29 cellular contexts compared by ENCODE assay signal in genomic region chr15:27256446-27256845, GRCh38.
"Had no signal": no experiment of that assay in that cellular context is flagged by ENCODE, and none has a peak within 500 bp of the region (broad histone marks: within the 10 kb centered on the region; RNA-seq: fewer than 3 reads in every experiment).

No MANE protein-coding gene starts in this region.

- H3K4me3 ChIP-seq: stomach, suprapubic skin, testis, thoracic aorta, thyroid gland, tibial artery, tibial nerve, transverse colon, upper lobe of left lung, upper lobe of right lung, uterus, vagina had no signal

- H3K36me3 ChIP-seq: stomach, suprapubic skin, thoracic aorta, thyroid gland, tibial artery, tibial nerve, transverse colon, upper lobe of left lung, upper lobe of right lung, uterus, vagina had no signal

- H3K27me3 ChIP-seq: stomach, suprapubic skin, testis, thyroid gland, tibial artery, tibial nerve, transverse colon, upper lobe of left lung, upper lobe of right lung, vagina had no signal

- H3K4me1 ChIP-seq: stomach, suprapubic skin, testis, thyroid gland, tibial artery, tibial nerve, transverse colon, upper lobe of left lung, upper lobe of right lung, uterus, vagina had no signal

- H3K9me3 ChIP-seq: suprapubic skin, testis, thoracic aorta, thyroid gland, tibial artery, tibial nerve, transverse colon, upper lobe of left lung, upper lobe of right lung, uterus, vagina had no signal

- H3K4me1 Mint-ChIP-seq: stimulated activated effector memory CD8-positive, alpha-beta T cell treated with anti-CD3 and anti-CD28 coated beads, Interleukin-12 subunit alpha, Interleukin-12 subunit beta, amount 100 ng/mL, for 72 hours; stimulated activated memory B cell treated with anti-CD40 and anti-IgM and Interleukin-4, amounts not matched to agents 10 μg/mL and 1 μg/mL and 100 μg/mL, for 72 hours; stimulated activated naive B cell treated with anti-CD40 and anti-IgM and Interleukin-4, amounts not matched to agents 10 μg/mL and 1 μg/mL and 100 μg/mL, for 72 hours; stimulated activated naive CD8-positive, alpha-beta T cell treated with anti-CD3 and anti-CD28 coated beads, Interleukin-15, amount 100 ng/mL, for 72 hours had no signal

- DNase-seq: stimulated activated CD4-positive, alpha-beta T cell treated with anti-CD3 and anti-CD28 coated beads, Interleukin-2, amount 100 ng/mL, for 48 hours; stimulated activated CD4-positive, alpha-beta T cell treated with anti-CD3 and anti-CD28 coated beads, Interleukin-4, amount 100 ng/mL, for 1 hour; stimulated activated CD4-positive, alpha-beta T cell treated with anti-CD3 and anti-CD28 coated beads, Interleukin-4, amount 100 ng/mL, for 24 hours; stimulated activated CD4-positive, alpha-beta T cell treated with anti-CD3 and anti-CD28 coated beads, Interleukin-4, amount 100 ng/mL, for 4 hours; stimulated activated CD8-positive, alpha-beta memory T cell treated with anti-CD3 and anti-CD28 coated beads, Interleukin-4, amount 100 ng/mL, for 48 hours; stimulated activated naive B cell treated with anti-CD40 and anti-IgM and Interleukin-4, amounts not matched to agents 10 μg/mL and 1 μg/mL and 100 μg/mL, for 72 hours; stimulated activated naive CD4-positive, alpha-beta T cell; stimulated activated naive CD4-positive, alpha-beta T cell treated with Interleukin-2 at 50 U/mL for 16 hours; stimulated activated naive CD8-positive, alpha-beta T cell treated with anti-CD3 and anti-CD28 coated beads, Interleukin-15, amount 100 ng/mL, for 72 hours; stimulated activated naive CD8-positive, alpha-beta T cell treated with anti-CD3 and anti-CD28 coated beads, Interleukin-15, Interleukin-2, amounts not matched to agents 100 U/mL and 50 U/mL, for 24 hours; stomach; substantia nigra; testis; thyroid gland; tibial artery; transverse colon; trophoblast cell; upper lobe of left lung; upper lobe of right lung; uterus had no signal

- H3K4me3 Mint-ChIP-seq: stimulated activated effector memory CD8-positive, alpha-beta T cell treated with anti-CD3 and anti-CD28 coated beads, Interleukin-12 subunit alpha, Interleukin-12 subunit beta, amount 100 ng/mL, for 72 hours; stimulated activated memory B cell treated with anti-CD40 and anti-IgM and Interleukin-4, amounts not matched to agents 10 μg/mL and 1 μg/mL and 100 μg/mL, for 72 hours; stimulated activated naive B cell treated with anti-CD40 and anti-IgM and Interleukin-4, amounts not matched to agents 10 μg/mL and 1 μg/mL and 100 μg/mL, for 72 hours; stimulated activated naive CD8-positive, alpha-beta T cell treated with anti-CD3 and anti-CD28 coated beads, Interleukin-15, amount 100 ng/mL, for 72 hours; stimulated activated naive CD8-positive, alpha-beta T cell treated with anti-CD3 and anti-CD28 coated beads, Interleukin-15, Interleukin-2, amounts not matched to agents 100 ng/mL and 50 ng/mL, for 24 hours; type B pancreatic cell had no signal

- H3K9me3 Mint-ChIP-seq: stimulated activated memory B cell treated with anti-CD40 and anti-IgM and Interleukin-4, amounts not matched to agents 10 μg/mL and 1 μg/mL and 100 μg/mL, for 72 hours; type B pancreatic cell had no signal

- ATAC-seq: stimulated activated effector memory CD8-positive, alpha-beta T cell treated with anti-CD3 and anti-CD28 coated beads, Interleukin-12 subunit alpha, Interleukin-12 subunit beta, amount 100 ng/mL, for 72 hours; stimulated activated memory B cell treated with anti-CD40 and anti-IgM and Interleukin-4, amounts not matched to agents 10 μg/mL and 1 μg/mL and 100 μg/mL, for 72 hours; stimulated activated naive B cell treated with anti-CD40 and anti-IgM and Interleukin-4, amounts not matched to agents 10 μg/mL and 1 μg/mL and 100 μg/mL, for 72 hours; stimulated activated naive CD8-positive, alpha-beta T cell treated with anti-CD3 and anti-CD28 coated beads, Interleukin-15, amount 100 ng/mL, for 72 hours; stimulated activated naive CD8-positive, alpha-beta T cell treated with anti-CD3 and anti-CD28 coated beads, Interleukin-15, Interleukin-2, amounts not matched to agents 100 U/mL and 50 U/mL, for 24 hours; upper lobe of right lung had no signal

- FAIRE-seq: urothelium cell line had no signal

- H3K27ac Mint-ChIP-seq: stimulated activated effector memory CD8-positive, alpha-beta T cell treated with anti-CD3 and anti-CD28 coated beads, Interleukin-12 subunit alpha, Interleukin-12 subunit beta, amount 100 ng/mL, for 72 hours; stimulated activated memory B cell treated with anti-CD40 and anti-IgM and Interleukin-4, amounts not matched to agents 10 μg/mL and 1 μg/mL and 100 μg/mL, for 72 hours; stimulated activated naive B cell treated with anti-CD40 and anti-IgM and Interleukin-4, amounts not matched to agents 10 μg/mL and 1 μg/mL and 100 μg/mL, for 72 hours; stimulated activated naive CD8-positive, alpha-beta T cell treated with anti-CD3 and anti-CD28 coated beads, Interleukin-15, amount 100 ng/mL, for 72 hours; stimulated activated naive CD8-positive, alpha-beta T cell treated with anti-CD3 and anti-CD28 coated beads, Interleukin-15, Interleukin-2, amounts not matched to agents 100 ng/mL and 50 ng/mL, for 24 hours; type B pancreatic cell had no signal

- H3K36me3 Mint-ChIP-seq: stimulated activated effector memory CD8-positive, alpha-beta T cell treated with anti-CD3 and anti-CD28 coated beads, Interleukin-12 subunit alpha, Interleukin-12 subunit beta, amount 100 ng/mL, for 72 hours; stimulated activated memory B cell treated with anti-CD40 and anti-IgM and Interleukin-4, amounts not matched to agents 10 μg/mL and 1 μg/mL and 100 μg/mL, for 72 hours; stimulated activated naive B cell treated with anti-CD40 and anti-IgM and Interleukin-4, amounts not matched to agents 10 μg/mL and 1 μg/mL and 100 μg/mL, for 72 hours; type B pancreatic cell had no signal

- H3K27me3 Mint-ChIP-seq: stimulated activated memory B cell treated with anti-CD40 and anti-IgM and Interleukin-4, amounts not matched to agents 10 μg/mL and 1 μg/mL and 100 μg/mL, for 72 hours; stimulated activated naive B cell treated with anti-CD40 and anti-IgM and Interleukin-4, amounts not matched to agents 10 μg/mL and 1 μg/mL and 100 μg/mL, for 72 hours; stimulated activated naive CD8-positive, alpha-beta T cell treated with anti-CD3 and anti-CD28 coated beads, Interleukin-15, amount 100 ng/mL, for 72 hours; stimulated activated naive CD8-positive, alpha-beta T cell treated with anti-CD3 and anti-CD28 coated beads, Interleukin-15, Interleukin-2, amounts not matched to agents 100 ng/mL and 50 ng/mL, for 24 hours; type B pancreatic cell had no signal

- H3K27ac ChIP-seq: stomach, suprapubic skin, testis, thoracic aorta, thyroid gland, tibial artery, tibial nerve, transverse colon, upper lobe of left lung, upper lobe of right lung, uterus, vagina had no signal
